12 cellular contexts compared by ENCODE assay signal in the genomic region with DNA sequence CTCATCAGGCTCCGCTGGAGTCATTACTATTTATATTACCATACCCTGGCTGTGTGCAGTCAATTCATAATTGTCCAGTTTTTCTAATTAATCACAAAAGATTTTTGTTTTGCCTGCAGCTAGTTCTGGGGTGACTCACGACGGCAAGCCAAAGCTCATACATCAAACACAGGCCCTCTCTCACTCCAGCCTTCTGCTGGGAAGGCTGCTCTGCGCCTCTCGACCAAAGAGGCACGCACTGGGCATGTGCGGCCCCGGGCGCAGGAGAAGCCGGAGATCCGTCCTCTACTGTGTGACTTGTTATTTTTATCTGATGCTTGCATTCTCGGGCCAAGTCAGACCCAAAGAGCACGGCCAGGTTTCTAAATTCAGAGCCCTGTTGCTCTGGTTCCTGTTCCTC.
DNase-seq lines count a peak whose midpoint lies in the region; ATAC-seq and TF ChIP-seq lines count a peak whose summit lies in the region.
"Had no signal": no experiment of that assay in that cellular context is flagged by ENCODE, and none has a peak within 500 bp of the region (broad histone marks: within the 10 kb centered on the region; RNA-seq: fewer than 3 reads in every experiment).

No MANE protein-coding gene starts in this region.

- H3K4me1 ChIP-seq in aorta (ENCODE audit: control insufficient read depth in 1 of 2, insufficient read depth in 2 of 2, low read length in 2 of 2) (no peaks in the 10 kb centered on the region), tibial artery (peaks cover 0 to 5% (median 0%) of the 10 kb centered on the region in 4 donors)

- ATAC-seq in aorta (ENCODE audit: low FRiP score) (peak; percentile 48), HG03175 (IDR thresholded peaks at IDR 0.05; ENCODE audit: unreplicated experiment) (no peak)

- 5 to 9% methylated on average over 13 of the region's 13 CpGs for WGBS in aorta, 2 donors

- no peak for TF ChIP-seq CTCF in astrocyte of the spinal cord (IDR thresholded peaks at IDR 0.05; ENCODE audit: low read depth, low read length)
- TF ChIP-seq CTCF in tibial artery (IDR thresholded peaks at IDR 0.05) = no peak
- no peak for TF ChIP-seq CTCF in WERI-Rb-1 (IDR thresholded peaks at IDR 0.05; ENCODE audit: low read depth, low read length)

- H3K27me3 ChIP-seq in aorta (ENCODE audit: control insufficient read depth in 1 of 2, insufficient read depth in 2 of 2, low read length in 1 of 2) (no peaks in the 10 kb centered on the region), tibial artery (peaks cover 0 to 7% of the 10 kb centered on the region in 2 donors), WERI-Rb-1 (ENCODE audit: insufficient read depth, low read depth, severe bottlenecking) (peaks cover 19% of the 10 kb centered on the region)

- H3K27ac ChIP-seq in aorta (ENCODE audit: low read depth in 1 of 2, low read length in 2 of 2) (no peak overlapping the region), tibial artery (no peak overlapping the region), WERI-Rb-1 (no peak overlapping the region)
- H3K27ac ChIP-seq: A549 had no signal

- no peaks in the 10 kb centered on the region for H3K9me3 ChIP-seq in aorta (ENCODE audit: control insufficient read depth, low read length)
- no peaks in the 10 kb centered on the region for H3K9me3 ChIP-seq in tibial artery
- H3K9me3 ChIP-seq in WERI-Rb-1 (ENCODE audit: severe bottlenecking) = no peaks in the 10 kb centered on the region
- H3K9me3 ChIP-seq: A549 had no signal

- intact Hi-C loops in aorta (cut with DNase I) = no loop called here
- intact Hi-C loops in tibial artery (cut with DNase I; ENCODE audit: low total_unique reads) = no loop called here

- in situ Hi-C loops in astrocyte of the spinal cord (cut with HindIII; ENCODE audit: low sequenced_read_pairs) = no loop called here

- H3K36me3 ChIP-seq in aorta (ENCODE audit: control insufficient read depth in 1 of 2, insufficient read depth in 2 of 2, low read length in 1 of 2) (no peaks in the 10 kb centered on the region), tibial artery (no peaks in the 10 kb centered on the region), WERI-Rb-1 (no peaks in the 10 kb centered on the region)

- no peak overlapping the region for H3K4me3 ChIP-seq in astrocyte of the spinal cord (ENCODE audit: low read depth, low read length)
- no peak overlapping the region for H3K4me3 ChIP-seq in aorta (ENCODE audit: low read length in 2 of 2)
- no peak overlapping the region for H3K4me3 ChIP-seq in tibial artery
- no peak overlapping the region for H3K4me3 ChIP-seq in WERI-Rb-1 (ENCODE audit: low read depth, low read length)
- H3K4me3 ChIP-seq: A549 had no signal

- DNase-seq in SHP77 (lab: John Stamatoyannopoulos, UW) (peak; percentile 62 to 64), SHP77 treated with DMSO at 0.1 percent for 48 hours (lab: John Stamatoyannopoulos, UW) (no peak), astrocyte of the spinal cord (ENCODE audit: low read depth, low spot score) (peak; percentile 42), islet precursor cell (peak; percentile 93), aorta (no peak), tibial artery (no peak), WERI-Rb-1 (no peak)
- DNase-seq: activated CD4-positive, CD25-positive, alpha-beta regulatory T cell; cerebellar nuclear complex; NCI-H1092 treated with DMSO at 0.1 percent for 48 hours had no signal

Comparison
In these comparisons a context has a peak if more than half of its experiments do, and no peak if none do; other contexts are left out.
1. DNase-seq: peak in SHP77 (2 of 2), astrocyte of the spinal cord (single experiment) and islet precursor cell (single experiment); none in SHP77 treated with DMSO at 0.1 percent for 48 hours (single experiment), aorta (0 of 2), tibial artery (0 of 2) and WERI-Rb-1 (single experiment).